9 cellular contexts compared by ENCODE assay signal in genomic region chr3:11290743-11291680, GRCh38. TPM values are rescaled to one million over a fixed set of nuclear protein-coding genes. Genes with fewer than 3 reads are reported as not detected.
DNase-seq lines count a peak whose midpoint lies in the region; ATAC-seq and TF ChIP-seq lines count a peak whose summit lies in the region.
"Had no signal": no experiment of that assay in that cellular context is flagged by ENCODE, and none has a peak within 500 bp of the region (broad histone marks: within the 10 kb centered on the region; RNA-seq: fewer than 3 reads in every experiment).

No MANE protein-coding gene starts in this region.

- no peaks in the 10 kb centered on the region; the same call in 1 of the 2 replicates for H3K27me3 Mint-ChIP-seq in HFFc6 (ENCODE audit: insufficient read depth)
- H3K27me3 Mint-ChIP-seq in activated CD4-positive, alpha-beta T cell treated with anti-CD3 and anti-CD28 coated beads, Interleukin-2, amount 10 ng/mL, durations not matched to agents 7 days and 5 days: no peaks in the 10 kb centered on the region

- peak; percentile 85 for DNase-seq in ELR (ENCODE audit: low read depth)
- peak; percentile 76 for DNase-seq in HFFc6
- DNase-seq in activated CD4-positive, alpha-beta T cell treated with anti-CD3 and anti-CD28 coated beads, Interleukin-2, amount 10 ng/mL, durations not matched to agents 7 days and 5 days: peak; percentile 56
- DNase-seq in left lung: no peak
- no peak for DNase-seq in stimulated activated naive CD4-positive, alpha-beta T cell treated with Interleukin-2 at 50 U/mL for 16 hours (lab: John Stamatoyannopoulos, UW)
- DNase-seq in cerebellar cortex (ENCODE audit: low spot score): no peak

- peak overlapping the region; percentile 64 for H3K4me3 Mint-ChIP-seq in HFFc6
- H3K4me3 Mint-ChIP-seq in activated CD4-positive, alpha-beta T cell treated with anti-CD3 and anti-CD28 coated beads, Interleukin-2, amount 10 ng/mL, durations not matched to agents 7 days and 5 days: peak overlapping the region; percentile 1

- no peak for TF ChIP-seq CTCF in HFFc6 (IDR thresholded peaks at IDR 0.05)
- no peak for TF ChIP-seq CTCF in left lung (IDR thresholded peaks at IDR 0.05)

- no peaks in the 10 kb centered on the region for H3K9me3 Mint-ChIP-seq in HFFc6
- H3K9me3 Mint-ChIP-seq in activated CD4-positive, alpha-beta T cell treated with anti-CD3 and anti-CD28 coated beads, Interleukin-2, amount 10 ng/mL, durations not matched to agents 7 days and 5 days: no peaks in the 10 kb centered on the region

- H3K27ac ChIP-seq in left lung: peak overlapping the region; percentile 34 to 94

- POLR2A ChIA-PET in activated CD4-positive, alpha-beta T cell treated with anti-CD3 and anti-CD28 coated beads, Interleukin-2, amount 10 ng/mL, durations not matched to agents 7 days and 5 days (lab: Charles Lee): interaction anchor here (0.7 to 1.6 kb wide), 2 partner anchors 15 to 89 kb away, joined by 4 to 6 read pairs; no protein-coding TSS in a partner anchor

- H3K36me3 Mint-ChIP-seq in HFFc6 (ENCODE audit: low read depth): peaks cover 28% of the 10 kb centered on the region
- H3K36me3 Mint-ChIP-seq in activated CD4-positive, alpha-beta T cell treated with anti-CD3 and anti-CD28 coated beads, Interleukin-2, amount 10 ng/mL, durations not matched to agents 7 days and 5 days (ENCODE audit: low read depth): peaks cover 31% of the 10 kb centered on the region

- peaks cover 67% of the 10 kb centered on the region for H3K4me1 Mint-ChIP-seq in HFFc6 (ENCODE audit: low read depth)
- H3K4me1 Mint-ChIP-seq in activated CD4-positive, alpha-beta T cell treated with anti-CD3 and anti-CD28 coated beads, Interleukin-2, amount 10 ng/mL, durations not matched to agents 7 days and 5 days: peaks cover 56% of the 10 kb centered on the region

- no peaks in the 10 kb centered on the region for H3K9me3 ChIP-seq in left lung
- H3K9me3 ChIP-seq: heart right ventricle had no signal

- no peak overlapping the region for H3K4me3 ChIP-seq in left lung
- H3K4me3 ChIP-seq: heart right ventricle had no signal

- H3K27me3 ChIP-seq in left lung: no peaks in the 10 kb centered on the region
- H3K27me3 ChIP-seq: heart right ventricle had no signal

- ATAC-seq in left lung (peak; percentile 6), HG03097 (IDR thresholded peaks at IDR 0.05; ENCODE audit: low FRiP score, unreplicated experiment) (no peak), GM19467 (IDR thresholded peaks at IDR 0.05; ENCODE audit: unreplicated experiment) (no peak)

- intact Hi-C loops in left lung (cut with DNase I): no loop called here

- H3K27ac Mint-ChIP-seq in HFFc6: peak overlapping the region; percentile 96
- peak overlapping the region; percentile 93 for H3K27ac Mint-ChIP-seq in activated CD4-positive, alpha-beta T cell treated with anti-CD3 and anti-CD28 coated beads, Interleukin-2, amount 10 ng/mL, durations not matched to agents 7 days and 5 days

- CTCF ChIA-PET in activated CD4-positive, alpha-beta T cell treated with anti-CD3 and anti-CD28 coated beads, Interleukin-2, amount 10 ng/mL, durations not matched to agents 7 days and 5 days (lab: Charles Lee): interaction anchor here (0.6 to 3.2 kb wide), 11 partner anchors 9 to 255 kb away, joined by 3 to 17 read pairs (median 4); partner anchors contain the start of gene ATG7

- peaks cover 43 to 66% of the 10 kb centered on the region in 2 donors for H3K4me1 ChIP-seq in left lung

- H3K36me3 ChIP-seq in left lung: no peaks in the 10 kb centered on the region

RNA-seq across cellular contexts. Expression of gene ATG7, which starts 18.8 kb away (rescaled TPM):
- total RNA-seq in HFFc6 (2021; fragmentation: NEBNext Ultra II Directional; extraction: Animal tissue kit (Norgen Biotek cat#: 25700)): 10 to 100 TPM; 44.5 to 53.0 (median 49.3) TPM
- 10 to 100 TPM; 29.5 to 34.2 TPM for total RNA-seq in activated CD4-positive, alpha-beta T cell treated with anti-CD3 and anti-CD28 coated beads, Interleukin-2, amount 10 ng/mL, durations not matched to agents 7 days and 5 days
- total RNA-seq in left lung: 10 to 100 TPM; 41.9 to 73.3 TPM

Comparison
In these comparisons a context has a peak if more than half of its experiments do, and no peak if none do; other contexts are left out.
1. DNase-seq: peak in ELR (single experiment), HFFc6 (single experiment) and activated CD4-positive, alpha-beta T cell treated with anti-CD3 and anti-CD28 coated beads, Interleukin-2, amount 10 ng/mL, durations not matched to agents 7 days and 5 days (single experiment); none in left lung (0 of 2), stimulated activated naive CD4-positive, alpha-beta T cell treated with Interleukin-2 at 50 U/mL for 16 hours (single experiment) and cerebellar cortex (single experiment).